In the genomic region with DNA sequence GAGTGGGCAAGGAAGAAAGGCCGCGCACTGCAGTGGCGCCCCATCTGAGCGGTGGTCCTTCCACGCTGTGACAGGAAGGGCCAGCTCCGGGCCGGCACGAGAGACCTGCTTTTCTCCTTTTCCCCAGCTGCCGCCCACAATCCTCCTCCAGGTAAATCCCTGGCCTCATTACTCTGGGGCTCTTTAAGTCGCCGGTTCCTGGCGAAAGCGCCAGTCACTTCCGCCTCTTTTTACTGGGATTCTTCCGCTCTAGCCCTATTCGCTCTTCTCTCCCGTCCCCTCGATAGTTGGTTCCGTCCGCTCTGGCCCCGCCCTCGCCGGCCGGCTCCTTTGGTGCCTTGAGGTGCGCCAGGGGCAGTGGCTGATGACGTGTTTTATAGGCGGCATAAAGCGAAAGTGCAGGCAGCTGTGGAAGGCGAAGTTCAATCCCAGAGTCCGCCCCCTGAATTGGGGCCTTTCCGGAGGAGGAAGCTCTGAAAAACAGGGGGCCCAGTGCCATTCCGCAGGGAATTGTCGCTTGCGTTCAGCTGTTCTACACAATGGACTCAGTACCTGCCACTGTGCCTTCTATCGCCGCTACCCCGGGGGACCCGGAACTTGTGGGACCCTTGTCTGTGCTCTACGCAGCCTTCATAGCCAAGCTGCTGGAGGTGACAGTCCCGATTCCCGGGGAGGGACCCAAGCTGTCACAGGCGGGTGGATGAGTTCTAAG, we compare ENCODE assay signal across 8 cellular contexts. TPM values are rescaled to one million over a fixed set of nuclear protein-coding genes. Genes with fewer than 3 reads are reported as not detected.
DNase-seq lines count a peak whose midpoint lies in the region; ATAC-seq and TF ChIP-seq lines count a peak whose summit lies in the region.

No MANE protein-coding gene starts in this region.

- no peaks in the 10 kb centered on the region for H3K9me3 Mint-ChIP-seq in activated T-helper 2 cell treated with anti-CD3 and anti-CD28 coated beads, Interferon-gamma antibody, Interleukin-2, Interleukin-4, amounts not matched to agents 10 μg/mL and 5 μg/mL and 100 μg/mL, durations not matched to agents 14 hours and 24 hours and 36 hours
- H3K9me3 Mint-ChIP-seq in naive B cell, result no peaks in the 10 kb centered on the region
- no peaks in the 10 kb centered on the region for H3K9me3 Mint-ChIP-seq in stimulated activated effector memory CD8-positive, alpha-beta T cell treated with anti-CD3 and anti-CD28 coated beads, Interleukin-12 subunit alpha, Interleukin-12 subunit beta, amount 100 ng/mL, for 72 hours

- H3K79me2 ChIP-seq in fibroblast of lung (ENCODE audit: control insufficient read depth, insufficient read depth, low read length), result peaks cover 12% of the 10 kb centered on the region

- H3K36me3 ChIP-seq in fibroblast of lung (ENCODE audit: control insufficient read depth, insufficient read depth, low read length), result no peaks in the 10 kb centered on the region

- H3K36me3 Mint-ChIP-seq in activated T-helper 2 cell treated with anti-CD3 and anti-CD28 coated beads, Interferon-gamma antibody, Interleukin-2, Interleukin-4, amounts not matched to agents 10 μg/mL and 5 μg/mL and 100 μg/mL, durations not matched to agents 14 hours and 24 hours and 36 hours (ENCODE audit: low read depth), result peaks cover 29% of the 10 kb centered on the region
- H3K36me3 Mint-ChIP-seq in naive B cell, result peaks cover 1 to 13% of the 10 kb centered on the region in 2 donors
- H3K36me3 Mint-ChIP-seq in stimulated activated effector memory CD8-positive, alpha-beta T cell treated with anti-CD3 and anti-CD28 coated beads, Interleukin-12 subunit alpha, Interleukin-12 subunit beta, amount 100 ng/mL, for 72 hours, result peaks cover 51% of the 10 kb centered on the region

- H3K4me1 ChIP-seq in fibroblast of lung (ENCODE audit: control insufficient read depth, extremely low read depth, insufficient read depth, low read length), result no peaks in the 10 kb centered on the region

- H3K4me3 ChIP-seq in LNCaP clone FGC (ENCODE audit: low read depth, low read length) (peak overlapping the region; percentile 97), fibroblast of lung (replicated peaks in 1 of 4; ENCODE audit: control extremely low read depth in 1 of 4, insufficient read depth in 1 of 4, low read depth in 3 of 4, low read length in 4 of 4) (peak overlapping the region; percentile 74 to 100 (median 96))

- DNase-seq in EL (peak; percentile 99), H4 (ENCODE audit: low spot score) (peak; percentile 98), LNCaP clone FGC (ENCODE audit: low read depth) (peak; percentile 98), RPMI8226 (peak; percentile 99), fibroblast of lung (ENCODE audit: low read depth in 2 of 2) (peak; percentile 99), naive B cell (peak; percentile 97)
- DNase-seq in activated T-helper 2 cell treated with anti-CD3 and anti-CD28 coated beads, Interferon-gamma antibody, Interleukin-2, Interleukin-4, amounts not matched to agents 10 μg/mL and 5 μg/mL and 100 μg/mL, durations not matched to agents 14 hours and 24 hours and 36 hours (ENCODE audit: low spot score), result peak; percentile 97
- DNase-seq in stimulated activated effector memory CD8-positive, alpha-beta T cell treated with anti-CD3 and anti-CD28 coated beads, Interleukin-12 subunit alpha, Interleukin-12 subunit beta, amount 100 ng/mL, for 72 hours (ENCODE audit: low spot score in 2 of 2), result peak; percentile 91 to 97

- no peaks in the 10 kb centered on the region for H4K20me1 ChIP-seq in fibroblast of lung (ENCODE audit: control insufficient read depth, extremely low read depth, insufficient read depth, low read length)

- H3K27ac Mint-ChIP-seq in activated T-helper 2 cell treated with anti-CD3 and anti-CD28 coated beads, Interferon-gamma antibody, Interleukin-2, Interleukin-4, amounts not matched to agents 10 μg/mL and 5 μg/mL and 100 μg/mL, durations not matched to agents 14 hours and 24 hours and 36 hours, result peak overlapping the region; percentile 94
- peak overlapping the region; percentile 93 to 99 (median 98) for H3K27ac Mint-ChIP-seq in naive B cell
- peak overlapping the region; percentile 99 for H3K27ac Mint-ChIP-seq in stimulated activated effector memory CD8-positive, alpha-beta T cell treated with anti-CD3 and anti-CD28 coated beads, Interleukin-12 subunit alpha, Interleukin-12 subunit beta, amount 100 ng/mL, for 72 hours

- intact Hi-C loops in activated T-helper 2 cell treated with anti-CD3 and anti-CD28 coated beads, Interferon-gamma antibody, Interleukin-2, Interleukin-4, amounts not matched to agents 10 μg/mL and 5 μg/mL and 100 μg/mL, durations not matched to agents 14 hours and 24 hours and 36 hours (cut with micrococcal nuclease), result loop anchor here (1.0 to 10.0 kb wide), 7 partner anchors 9 to 1199 kb away; a partner anchor contains a TSS

- peak overlapping the region; percentile 99 for H3K4me3 Mint-ChIP-seq in activated T-helper 2 cell treated with anti-CD3 and anti-CD28 coated beads, Interferon-gamma antibody, Interleukin-2, Interleukin-4, amounts not matched to agents 10 μg/mL and 5 μg/mL and 100 μg/mL, durations not matched to agents 14 hours and 24 hours and 36 hours (ENCODE audit: low read depth)
- H3K4me3 Mint-ChIP-seq in naive B cell, result peak overlapping the region; percentile 82 to 100 (median 96)
- peak overlapping the region; percentile 98 for H3K4me3 Mint-ChIP-seq in stimulated activated effector memory CD8-positive, alpha-beta T cell treated with anti-CD3 and anti-CD28 coated beads, Interleukin-12 subunit alpha, Interleukin-12 subunit beta, amount 100 ng/mL, for 72 hours

- H3K9ac ChIP-seq in fibroblast of lung (ENCODE audit: insufficient read depth, low read length), result peak overlapping the region; percentile 95

- peaks cover 18% of the 10 kb centered on the region for H3K4me1 Mint-ChIP-seq in activated T-helper 2 cell treated with anti-CD3 and anti-CD28 coated beads, Interferon-gamma antibody, Interleukin-2, Interleukin-4, amounts not matched to agents 10 μg/mL and 5 μg/mL and 100 μg/mL, durations not matched to agents 14 hours and 24 hours and 36 hours (ENCODE audit: low read depth)
- H3K4me1 Mint-ChIP-seq in naive B cell, result peaks cover 8 to 32% (median 17%) of the 10 kb centered on the region in 3 donors
- peaks cover 14% of the 10 kb centered on the region for H3K4me1 Mint-ChIP-seq in stimulated activated effector memory CD8-positive, alpha-beta T cell treated with anti-CD3 and anti-CD28 coated beads, Interleukin-12 subunit alpha, Interleukin-12 subunit beta, amount 100 ng/mL, for 72 hours

- H3K27me3 ChIP-seq in fibroblast of lung (ENCODE audit: control insufficient read depth, insufficient read depth, low read length), result no peaks in the 10 kb centered on the region

- peak; percentile 93 for ATAC-seq in naive B cell (ENCODE audit: low read depth in 2 of 2)
- peak; percentile 99 for ATAC-seq in stimulated activated effector memory CD8-positive, alpha-beta T cell treated with anti-CD3 and anti-CD28 coated beads, Interleukin-12 subunit alpha, Interleukin-12 subunit beta, amount 100 ng/mL, for 72 hours

- no peaks in the 10 kb centered on the region for H3K27me3 Mint-ChIP-seq in activated T-helper 2 cell treated with anti-CD3 and anti-CD28 coated beads, Interferon-gamma antibody, Interleukin-2, Interleukin-4, amounts not matched to agents 10 μg/mL and 5 μg/mL and 100 μg/mL, durations not matched to agents 14 hours and 24 hours and 36 hours (ENCODE audit: low read depth)
- no peaks in the 10 kb centered on the region for H3K27me3 Mint-ChIP-seq in naive B cell

- peak overlapping the region; percentile 90 for H2AFZ ChIP-seq in fibroblast of lung (ENCODE audit: low read length)

- TF ChIP-seq CTCF in LNCaP clone FGC (IDR thresholded peaks at IDR 0.05; ENCODE audit: control insufficient read depth, extremely low read depth, insufficient read depth) (no peak), fibroblast of lung (conservative IDR thresholded peaks at IDR 0.05 in 1 of 2, IDR thresholded peaks at IDR 0.05 in 1 of 2; ENCODE audit: low read depth in 1 of 2, low read length in 2 of 2) (no peak)

- peak overlapping the region; percentile 97 for H3K4me2 ChIP-seq in fibroblast of lung (ENCODE audit: extremely low read depth, insufficient read depth, low read length)

- H3K27ac ChIP-seq in fibroblast of lung (ENCODE audit: insufficient read depth, low read length), result peak overlapping the region; percentile 99

- no peaks in the 10 kb centered on the region for H3K9me3 ChIP-seq in fibroblast of lung (ENCODE audit: control insufficient read depth, insufficient read depth, low read depth, low read length)

RNA-seq across cellular contexts. Expression of a gene that starts 26.2 kb away (rescaled TPM):
- total RNA-seq in H4 (2014; rRNA removed; shearing (Covaris generic)), result 26.5 and 30.9 TPM in 2 replicates
- total RNA-seq in activated T-helper 2 cell treated with anti-CD3 and anti-CD28 coated beads, Interferon-gamma antibody, Interleukin-2, Interleukin-4, amounts not matched to agents 10 μg/mL and 5 μg/mL and 100 μg/mL, durations not matched to agents 14 hours and 24 hours and 36 hours, result 40.6 and 44.4 TPM in 2 replicates
- total RNA-seq in fibroblast of lung, result 53.2 and 68.0 TPM in 2 replicates
- polyA plus RNA-seq in fibroblast of lung, result 34.3 and 46.7 TPM in 2 replicates
- polyA plus RNA-seq in fibroblast of lung (2012), result 26.4 and 32.9 TPM in 2 replicates
- 152 and 154 TPM in 2 replicates for polyA minus RNA-seq in fibroblast of lung (ENCODE audit: low replicate concordance)
- 10 to 100 TPM; 32.0 to 76.7 (median 53.0) TPM for polyA plus RNA-seq in naive B cell (ENCODE audit: low read depth in 6 of 6)

RNA-seq across cellular contexts. Expression of a gene that starts 54.4 kb away (rescaled TPM):
- 9.2 and 16.3 TPM in 2 replicates for total RNA-seq in H4 (2014; rRNA removed; shearing (Covaris generic))
- total RNA-seq in activated T-helper 2 cell treated with anti-CD3 and anti-CD28 coated beads, Interferon-gamma antibody, Interleukin-2, Interleukin-4, amounts not matched to agents 10 μg/mL and 5 μg/mL and 100 μg/mL, durations not matched to agents 14 hours and 24 hours and 36 hours, result 17.6 and 17.9 TPM in 2 replicates
- total RNA-seq in fibroblast of lung, result 14.9 and 15.2 TPM in 2 replicates
- polyA plus RNA-seq in fibroblast of lung (7.1 and 7.2 TPM in 2 replicates), naive B cell (ENCODE audit: low read depth in 6 of 6) (10 to 100 TPM in 5 of 6 donors, 1 to 10 TPM in 1; 4.5 to 23.0 (median 15.1) TPM)
- polyA plus RNA-seq in fibroblast of lung (2012), result 2.8 and 5.1 TPM in 2 replicates
- polyA minus RNA-seq in fibroblast of lung (ENCODE audit: low replicate concordance), result 0.79 TPM in 1 of 2 replicates, not detected in the other

Comparison
In these comparisons a context has a peak if more than half of its experiments do, and no peak if none do; other contexts are left out.
1. Peak in every context shown above with its lines: DNase-seq, ATAC-seq, H3K4me3 ChIP-seq and H3K27ac ChIP-seq.